In genomic region chr4:5782829-5783476, GRCh38 we compare ENCODE assay signal across 24 cellular contexts.
DNase-seq lines count a peak whose midpoint lies in the region; TF ChIP-seq lines count a peak whose summit lies in the region.
"Had no signal": no experiment of that assay in that cellular context is flagged by ENCODE, and none has a peak within 500 bp of the region (broad histone marks: within the 10 kb centered on the region; RNA-seq: fewer than 3 reads in every experiment).

No MANE protein-coding gene starts in this region.

- H4K20me1 ChIP-seq in MM.1S (ENCODE audit: insufficient read depth, low read length), result no peaks in the 10 kb centered on the region

- H3K9me3 ChIP-seq in spleen (peaks cover 0 to 3% (median 0%) of the 10 kb centered on the region in 8 donors), MM.1S (replicated peaks; ENCODE audit: insufficient read depth, low read length) (no peaks in the 10 kb centered on the region)
- H3K9me3 ChIP-seq: colonic mucosa, tibial artery had no signal

- H3K36me3 ChIP-seq in spleen (peaks cover 0 to 12% (median 0%) of the 10 kb centered on the region in 6 donors), MM.1S (replicated peaks; ENCODE audit: insufficient read depth, low read length) (peaks cover 4% of the 10 kb centered on the region; the same call in 1 of the 2 replicates)
- H3K36me3 ChIP-seq: colonic mucosa had no signal

- no peak overlapping the region for H3K4me3 Mint-ChIP-seq in glutamatergic neuron (ENCODE audit: unreplicated experiment)
- H3K4me3 Mint-ChIP-seq: B cell; endodermal cell; mesothelial cell of epicardium; nephron; stimulated activated naive CD8-positive, alpha-beta T cell treated with anti-CD3 and anti-CD28 coated beads, Interleukin-15, Interleukin-2, amounts not matched to agents 100 ng/mL and 50 ng/mL, for 24 hours had no signal

- H3K79me2 ChIP-seq in MM.1S (ENCODE audit: low read length), result no peaks in the 10 kb centered on the region

- H3K27me3 ChIP-seq in spleen (replicated peaks in 1 of 7) (no peaks in the 10 kb centered on the region), MM.1S (replicated peaks; ENCODE audit: insufficient read depth, low read length) (no peaks in the 10 kb centered on the region)
- H3K27me3 ChIP-seq: brain microvascular endothelial cell, colonic mucosa, tibial artery had no signal

- DNase-seq in NCI-H187 treated with DMSO at 0.1 percent for 48 hours (lab: John Stamatoyannopoulos, UW) (peak; percentile 29), NCI-H187 (lab: John Stamatoyannopoulos, UW) (no peak), NCI-H2171 treated with DMSO at 0.1 percent for 48 hours (lab: John Stamatoyannopoulos, UW) (peak; percentile 62), glutamatergic neuron (no peak), spleen (peak; percentile 36), MM.1S (no peak), A172 (ENCODE audit: low spot score) (no peak), ACHN (no peak)
- DNase-seq: activated effector memory CD4-positive, alpha-beta T cell treated with Interleukin-2 at 50 U/mL for 16 hours; brain microvascular endothelial cell; colonic mucosa; endodermal cell; left colon; NCI-H1417; NCI-H510A treated with DMSO at 0.1 percent for 48 hours; T1000 had no signal

- peak overlapping the region; percentile 67 for H3K27ac Mint-ChIP-seq in glutamatergic neuron (ENCODE audit: unreplicated experiment)
- H3K27ac Mint-ChIP-seq: B cell; endodermal cell; mesothelial cell of epicardium; nephron; progenitor cell of endocrine pancreas; stimulated activated naive CD8-positive, alpha-beta T cell treated with anti-CD3 and anti-CD28 coated beads, Interleukin-15, Interleukin-2, amounts not matched to agents 100 ng/mL and 50 ng/mL, for 24 hours had no signal

- no peaks in the 10 kb centered on the region for H3K9me2 ChIP-seq in MM.1S (replicated peaks; ENCODE audit: insufficient read depth, low read length)

- no peak for TF ChIP-seq POLR2A in spleen (IDR thresholded peaks at IDR 0.05)

- peaks cover 16% of the 10 kb centered on the region for H3K4me1 Mint-ChIP-seq in glutamatergic neuron (ENCODE audit: low read depth, unreplicated experiment)
- H3K4me1 Mint-ChIP-seq: B cell, mesothelial cell of epicardium, nephron had no signal

- in situ Hi-C loops in ACHN (cut with HindIII; ENCODE audit: low pct_ligation_motif_present, low pct_unique_long_range_greater_than_20kb, low sequenced_read_pairs), result no loop called here

- peaks cover 7% of the 10 kb centered on the region for H3K27me3 Mint-ChIP-seq in glutamatergic neuron (ENCODE audit: unreplicated experiment)
- H3K27me3 Mint-ChIP-seq: B cell; progenitor cell of endocrine pancreas; stimulated activated naive CD8-positive, alpha-beta T cell treated with anti-CD3 and anti-CD28 coated beads, Interleukin-15, Interleukin-2, amounts not matched to agents 100 ng/mL and 50 ng/mL, for 24 hours had no signal

- H3K9ac ChIP-seq in MM.1S (ENCODE audit: low read length), result no peak overlapping the region

- 88 to 94% (median 90%) methylated on average over 6 of the region's 6 CpGs for WGBS in spleen, 5 donors

- no peak overlapping the region for H3K4me3 ChIP-seq in spleen
- H3K4me3 ChIP-seq in MM.1S (ENCODE audit: low read length), result no peak overlapping the region
- H3K4me3 ChIP-seq: colonic mucosa, tibial artery had no signal

- no peak overlapping the region for H2AFZ ChIP-seq in MM.1S (ENCODE audit: low read length)

- H3K9me3 Mint-ChIP-seq in glutamatergic neuron (ENCODE audit: unreplicated experiment), result peaks cover 3% of the 10 kb centered on the region
- H3K9me3 Mint-ChIP-seq: nephron; stimulated activated naive CD8-positive, alpha-beta T cell treated with anti-CD3 and anti-CD28 coated beads, Interleukin-15, Interleukin-2, amounts not matched to agents 100 ng/mL and 50 ng/mL, for 24 hours had no signal

- intact Hi-C loops in spleen (cut with DNase I; ENCODE audit: low total_unique reads), result no loop called here

- H3K4me2 ChIP-seq in MM.1S (ENCODE audit: low read depth, low read length), result no peak overlapping the region

- no peaks in the 10 kb centered on the region for H3F3A ChIP-seq in MM.1S (ENCODE audit: insufficient read depth, low read length)

- no peak overlapping the region for H3K27ac ChIP-seq in spleen
- no peak overlapping the region for H3K27ac ChIP-seq in MM.1S (ENCODE audit: low read length)
- H3K27ac ChIP-seq: 22Rv1, brain microvascular endothelial cell, colonic mucosa, RWPE1, tibial artery had no signal

- TF ChIP-seq CTCF in glutamatergic neuron (IDR thresholded peaks at IDR 0.05; ENCODE audit: partially characterized antibody, unreplicated experiment), result no peak
- no peak for TF ChIP-seq CTCF in spleen (IDR thresholded peaks at IDR 0.05 in 8 of 11, conservative IDR thresholded peaks at IDR 0.05 in 3 of 11)
- no peak for TF ChIP-seq CTCF in MM.1S (IDR thresholded peaks at IDR 0.05; ENCODE audit: low read length)

- H3K36me3 Mint-ChIP-seq in glutamatergic neuron (ENCODE audit: unreplicated experiment), result peaks cover 22% of the 10 kb centered on the region

- H3K4me1 ChIP-seq in spleen, result no peaks in the 10 kb centered on the region
- no peaks in the 10 kb centered on the region for H3K4me1 ChIP-seq in MM.1S (ENCODE audit: low read length)
- H3K4me1 ChIP-seq: colonic mucosa, tibial artery had no signal

Comparison
In these comparisons a context has a peak if more than half of its experiments do, and no peak if none do; other contexts are left out.
1. DNase-seq: peak in NCI-H187 treated with DMSO at 0.1 percent for 48 hours (single experiment), NCI-H2171 treated with DMSO at 0.1 percent for 48 hours (single experiment) and spleen (single experiment); none in NCI-H187 (0 of 2), glutamatergic neuron (single experiment), MM.1S (single experiment), A172 (single experiment) and ACHN (single experiment).